In genomic region chr14:99930420-99931274, GRCh38 we compare ENCODE assay signal across 9 cellular contexts.
DNase-seq lines count a peak whose midpoint lies in the region; ATAC-seq and TF ChIP-seq lines count a peak whose summit lies in the region.
"Had no signal": no experiment of that assay in that cellular context is flagged by ENCODE, and none has a peak within 500 bp of the region (broad histone marks: within the 10 kb centered on the region; RNA-seq: fewer than 3 reads in every experiment).

No MANE protein-coding gene starts in this region.

- no peak overlapping the region for H2BK15ac ChIP-seq in neuronal stem cell (ENCODE audit: low read length)

- no peak overlapping the region for H3K27ac Mint-ChIP-seq in endodermal cell

- H3K4me1 ChIP-seq in neuronal stem cell (ENCODE audit: control insufficient read depth in 2 of 2, insufficient read depth in 1 of 2, low read depth in 1 of 2, low read length in 2 of 2) (peaks cover 0 to 3% of the 10 kb centered on the region in 2 donors), endodermal cell (ENCODE audit: control insufficient read depth, insufficient read depth, low read length) (no peaks in the 10 kb centered on the region)

- no peak for TF ChIP-seq CTCF in endodermal cell (conservative IDR thresholded peaks at IDR 0.05)

- no peaks in the 10 kb centered on the region for H3K4me1 Mint-ChIP-seq in endodermal cell
- H3K4me1 Mint-ChIP-seq: central memory CD8-positive, alpha-beta T cell had no signal

- H3K23ac ChIP-seq in neuronal stem cell (ENCODE audit: low read depth, low read length, poor library complexity): no peak overlapping the region

- H3K14ac ChIP-seq in neuronal stem cell (ENCODE audit: low read length): no peak overlapping the region

- WGBS in neuronal stem cell (ENCODE audit: extremely low coverage in 2 of 2, insufficient read length in 2 of 2, insufficient replicate concordance in 1 of 2), 2 donors: no CpG with 5 or more reads among the region's 6 CpGs
- WGBS in endodermal cell (ENCODE audit: insufficient coverage in 1 of 2, insufficient read length in 1 of 2), 2 experiments: 92% methylated on average over 5 of the region's 6 CpGs

- H3K27me3 ChIP-seq in neuronal stem cell (ENCODE audit: control insufficient read depth in 3 of 3, insufficient read depth in 3 of 3, low read depth in 1 of 3, low read length in 3 of 3) (no peaks in the 10 kb centered on the region), endodermal cell (ENCODE audit: control insufficient read depth, insufficient read depth, low read length, poor library complexity, severe bottlenecking) (no peaks in the 10 kb centered on the region)

- H3K18ac ChIP-seq in neuronal stem cell (ENCODE audit: low read length): no peak overlapping the region

- peaks cover 9% of the 10 kb centered on the region for H3K36me3 Mint-ChIP-seq in endodermal cell (ENCODE audit: low read depth)

- H3K36me3 ChIP-seq in SK-N-MC (ENCODE audit: insufficient read depth, low read length) (no peaks in the 10 kb centered on the region; the same call in 1 of the 2 replicates), neuronal stem cell (replicated peaks in 1 of 2; ENCODE audit: control insufficient read depth in 2 of 2, insufficient read depth in 2 of 2, low read length in 2 of 2) (peaks cover 4 to 5% of the 10 kb centered on the region in 2 donors), endodermal cell (ENCODE audit: control insufficient read depth, insufficient read depth, low read length) (no peaks in the 10 kb centered on the region)

- no peaks in the 10 kb centered on the region for H3K9me3 ChIP-seq in SK-N-MC (ENCODE audit: low read depth, low read length)
- peaks cover 4 to 8% of the 10 kb centered on the region in 2 donors for H3K9me3 ChIP-seq in neuronal stem cell (replicated peaks in 1 of 2; ENCODE audit: control insufficient read depth in 2 of 2, insufficient read depth in 1 of 2, low read depth in 1 of 2, low read length in 2 of 2)
- no peaks in the 10 kb centered on the region for H3K9me3 ChIP-seq in endodermal cell (ENCODE audit: control insufficient read depth, low read length)

- no peak overlapping the region for H2BK120ac ChIP-seq in neuronal stem cell (ENCODE audit: low read depth, low read length)

- H3K27ac ChIP-seq in SK-N-MC: no peak overlapping the region
- H3K27ac ChIP-seq in neuronal stem cell (replicated peaks; ENCODE audit: low read length): no peak overlapping the region
- no peak overlapping the region for H3K27ac ChIP-seq in endodermal cell (ENCODE audit: low read depth, low read length)

- H2BK5ac ChIP-seq in neuronal stem cell (ENCODE audit: low read length): no peak overlapping the region

- no peak overlapping the region for H3K4me3 Mint-ChIP-seq in endodermal cell
- H3K4me3 Mint-ChIP-seq: central memory CD8-positive, alpha-beta T cell had no signal

- ATAC-seq in GM18907 (IDR thresholded peaks at IDR 0.05; ENCODE audit: unreplicated experiment) (peak; percentile 94), HG02885 (IDR thresholded peaks at IDR 0.05; ENCODE audit: poor library complexity, unreplicated experiment) (peak; percentile 91)

- H3K4me3 ChIP-seq in SK-N-MC: no peak overlapping the region
- no peak overlapping the region for H3K4me3 ChIP-seq in neuronal stem cell (ENCODE audit: low read length in 2 of 2)
- no peak overlapping the region for H3K4me3 ChIP-seq in endodermal cell (ENCODE audit: low read length)

- H3K4ac ChIP-seq in neuronal stem cell (ENCODE audit: low read length): no peak overlapping the region

- H3K27me3 Mint-ChIP-seq in endodermal cell (ENCODE audit: insufficient read depth): no peaks in the 10 kb centered on the region

- no peak overlapping the region for H3K4me2 ChIP-seq in neuronal stem cell (ENCODE audit: insufficient read depth, low read length, poor library complexity, severe bottlenecking)

- no peak overlapping the region for H4K8ac ChIP-seq in neuronal stem cell (ENCODE audit: low read depth, low read length)

- no peak overlapping the region for H2BK12ac ChIP-seq in neuronal stem cell (ENCODE audit: low read length)

- H3K9ac ChIP-seq in SK-N-MC (ENCODE audit: insufficient read length) (no peak overlapping the region), neuronal stem cell (ENCODE audit: low read depth, low read length, poor library complexity) (no peak overlapping the region), endodermal cell (ENCODE audit: extremely low read depth, low read length, poor library complexity, severe bottlenecking) (no peak overlapping the region)

- H3K79me1 ChIP-seq in neuronal stem cell (ENCODE audit: low read depth, low read length): no peaks in the 10 kb centered on the region

- H3K9me3 Mint-ChIP-seq in endodermal cell: peaks cover 12% of the 10 kb centered on the region
- H3K9me3 Mint-ChIP-seq: central memory CD8-positive, alpha-beta T cell had no signal

- DNase-seq in GM03348 (ENCODE audit: low spot score) (peak; percentile 27), SK-N-MC (ENCODE audit: low read depth, low spot score) (peak; percentile 62), NCI-H2081 (lab: John Stamatoyannopoulos, UW) (no peak), neuronal stem cell (ENCODE audit: low spot score) (no peak), endodermal cell (no peak), inferior parietal cortex (ENCODE audit: extremely low spot score) (no peak)

- no peak overlapping the region for H2AFZ ChIP-seq in neuronal stem cell (ENCODE audit: low read length)

- no peak overlapping the region for H2AK5ac ChIP-seq in neuronal stem cell (ENCODE audit: low read depth, low read length)

- H4K91ac ChIP-seq in neuronal stem cell (ENCODE audit: low read depth, low read length, poor library complexity): no peak overlapping the region

Comparison
In these comparisons a context has a peak if more than half of its experiments do, and no peak if none do; other contexts are left out.
1. DNase-seq: peak in GM03348 (single experiment) and SK-N-MC (single experiment); none in NCI-H2081 (0 of 2), neuronal stem cell (single experiment), endodermal cell (single experiment) and inferior parietal cortex (single experiment).